Comparison of ENCODE assay signal across 18 cellular contexts in genomic region chr11:104075716-104076115, GRCh38. TPM values are rescaled to one million over a fixed set of nuclear protein-coding genes. Genes with fewer than 3 reads are reported as not detected.
"Had no signal": no experiment of that assay in that cellular context is flagged by ENCODE, and none has a peak within 500 bp of the region (broad histone marks: within the 10 kb centered on the region; RNA-seq: fewer than 3 reads in every experiment).

No MANE protein-coding gene starts in this region.

- H3K4me1 Mint-ChIP-seq: neural crest cell had no signal

- H3K4me3 ChIP-seq: colonic mucosa, suprapubic skin, upper lobe of left lung had no signal

- H3K79me2 ChIP-seq: parathyroid adenoma had no signal

- H2AFZ ChIP-seq: parathyroid adenoma had no signal

- H3K27ac ChIP-seq: colonic mucosa, parathyroid adenoma, suprapubic skin, upper lobe of left lung, WERI-Rb-1 had no signal

- H3K4me1 ChIP-seq: colonic mucosa, parathyroid adenoma, suprapubic skin, upper lobe of left lung had no signal

- ATAC-seq: stimulated activated naive CD8-positive, alpha-beta T cell treated with anti-CD3 and anti-CD28 coated beads, Interleukin-15, Interleukin-2, amounts not matched to agents 100 U/mL and 50 U/mL, for 24 hours had no signal

- H3K36me3 ChIP-seq: colonic mucosa, suprapubic skin, upper lobe of left lung, WERI-Rb-1 had no signal

- H3K9me3 ChIP-seq: colonic mucosa, suprapubic skin, upper lobe of left lung had no signal

- DNase-seq: activated CD4-positive, alpha-beta T cell treated with anti-CD3 and anti-CD28 coated beads for 48 hours; activated naive CD4-positive, alpha-beta T cell; colonic mucosa; effector memory CD4-positive, alpha-beta T cell; stimulated activated CD4-positive, alpha-beta T cell treated with anti-CD3 and anti-CD28 coated beads, Interleukin-4, amount 100 ng/mL, for 1 hour; stimulated activated CD8-positive, alpha-beta memory T cell treated with anti-CD3 and anti-CD28 coated beads, Interleukin-4, amount 100 ng/mL, for 48 hours; stimulated activated naive CD8-positive, alpha-beta T cell treated with anti-CD3 and anti-CD28 coated beads, Interleukin-15, Interleukin-2, amounts not matched to agents 100 U/mL and 50 U/mL, for 24 hours; upper lobe of left lung; WERI-Rb-1 had no signal

- H3K27ac Mint-ChIP-seq: activated T-helper 1 cell treated with anti-CD3 and anti-CD28 coated beads, Interleukin-12 subunit alpha, Interleukin-12 subunit beta, Interleukin-2, Interleukin-4 antibody, amounts not matched to agents 30 ng/mL and 10 ng/mL and 1 ng/mL, durations not matched to agents 14 hours and 24 hours and 36 hours; T-helper 2 cell treated with Interferon-gamma antibody and Interleukin-4, amounts not matched to agents 5 μg/mL and 100 μg/mL, for 36 hours had no signal

- H3K9me3 Mint-ChIP-seq: activated T-helper 1 cell treated with anti-CD3 and anti-CD28 coated beads, Interleukin-12 subunit alpha, Interleukin-12 subunit beta, Interleukin-2, Interleukin-4 antibody, amounts not matched to agents 30 ng/mL and 10 ng/mL and 1 ng/mL, durations not matched to agents 14 hours and 24 hours and 36 hours; neural crest cell; T-helper 2 cell treated with Interferon-gamma antibody and Interleukin-4, amounts not matched to agents 5 μg/mL and 100 μg/mL, for 36 hours had no signal

- H3K27me3 ChIP-seq: colonic mucosa, suprapubic skin, upper lobe of left lung had no signal

- H3K4me3 Mint-ChIP-seq: activated T-helper 1 cell treated with anti-CD3 and anti-CD28 coated beads, Interleukin-12 subunit alpha, Interleukin-12 subunit beta, Interleukin-2, Interleukin-4 antibody, amounts not matched to agents 30 ng/mL and 10 ng/mL and 1 ng/mL, durations not matched to agents 14 hours and 24 hours and 36 hours; neural crest cell; T-helper 2 cell treated with Interferon-gamma antibody and Interleukin-4, amounts not matched to agents 5 μg/mL and 100 μg/mL, for 36 hours had no signal

- H3K9ac ChIP-seq: parathyroid adenoma had no signal

RNA-seq across cellular contexts. Expression of gene DDI1, which starts 39.3 kb away (rescaled TPM):
- total RNA-seq: activated T-helper 1 cell treated with anti-CD3 and anti-CD28 coated beads, Interleukin-12 subunit alpha, Interleukin-12 subunit beta, Interleukin-2, Interleukin-4 antibody, amounts not matched to agents 30 ng/mL and 10 ng/mL and 1 ng/mL, durations not matched to agents 14 hours and 24 hours and 36 hours; cardiac septum; colonic mucosa; kidney epithelial cell; liver; neural crest cell; renal cortical epithelial cell; suprapubic skin; upper lobe of left lung had no signal
